In the genomic region with DNA sequence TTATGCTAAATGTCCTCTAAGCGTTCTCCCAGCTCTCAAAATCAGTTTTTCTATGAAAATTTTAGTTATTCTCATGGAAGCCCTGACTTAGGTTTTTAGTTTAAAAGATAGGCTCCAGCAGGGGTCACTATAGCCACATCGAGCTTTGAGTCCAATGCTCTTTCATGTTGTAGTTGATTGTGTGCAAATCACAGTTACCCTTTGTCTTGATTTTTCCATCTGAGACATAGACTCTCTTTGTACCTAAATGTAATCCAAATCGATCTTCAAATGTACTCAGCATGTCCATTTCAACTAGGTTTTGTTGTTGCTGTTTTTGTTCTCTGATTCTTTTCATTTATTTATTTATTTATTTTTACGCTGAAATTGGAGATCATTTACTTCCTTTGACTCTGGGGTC, we compare ENCODE assay signal across 9 cellular contexts. TPM values are rescaled to one million over a fixed set of nuclear protein-coding genes. Genes with fewer than 3 reads are reported as not detected.
DNase-seq lines count a peak whose midpoint lies in the region; ATAC-seq and TF ChIP-seq lines count a peak whose summit lies in the region.
"Had no signal": no experiment of that assay in that cellular context is flagged by ENCODE, and none has a peak within 500 bp of the region (broad histone marks: within the 10 kb centered on the region; RNA-seq: fewer than 3 reads in every experiment).

No MANE protein-coding gene starts in this region.

- DNase-seq in natural killer cell: no peak
- DNase-seq in natural killer cell treated with Interleukin-12 subunit alpha and Interleukin-12 subunit beta and Interleukin-15 and Interleukin-18, amount 100 ng/mL, for 72 hours (ENCODE audit: low spot score): no peak
- peak; percentile 69 for DNase-seq in NCI-H345 (lab: John Stamatoyannopoulos, UW)
- peak; percentile 14 to 30 for DNase-seq in activated CD4-positive, alpha-beta T cell treated with anti-CD3 and anti-CD28 coated beads, Interleukin-2, amount 50 U/mL, for 4 hours
- DNase-seq in fibroblast of gingiva (ENCODE audit: low read depth): peak; percentile 51
- peak; percentile 68 for DNase-seq in neuronal stem cell (ENCODE audit: low spot score)

- no peaks in the 10 kb centered on the region for H3K27me3 ChIP-seq in neuronal stem cell (ENCODE audit: control insufficient read depth in 3 of 3, insufficient read depth in 3 of 3, low read depth in 1 of 3, low read length in 3 of 3)

- H2AK5ac ChIP-seq in neuronal stem cell (ENCODE audit: low read depth, low read length): no peak overlapping the region

- H3K9me3 ChIP-seq in neuronal stem cell (replicated peaks in 1 of 2; ENCODE audit: control insufficient read depth in 2 of 2, insufficient read depth in 1 of 2, low read depth in 1 of 2, low read length in 2 of 2): no peaks in the 10 kb centered on the region

- ATAC-seq in natural killer cell (peak in 2 of 3 donors; percentile 36 to 71), HG02973 (IDR thresholded peaks at IDR 0.05; ENCODE audit: unreplicated experiment) (peak; percentile 74), HG03442 (IDR thresholded peaks at IDR 0.05; ENCODE audit: unreplicated experiment) (no peak)
- ATAC-seq in natural killer cell treated with Interleukin-12 subunit alpha and Interleukin-12 subunit beta and Interleukin-15 and Interleukin-18, amount 100 ng/mL, for 72 hours: no peak

- no peak overlapping the region for H3K27ac Mint-ChIP-seq in natural killer cell
- no peak overlapping the region for H3K27ac Mint-ChIP-seq in natural killer cell treated with Interleukin-12 subunit alpha and Interleukin-12 subunit beta and Interleukin-15 and Interleukin-18, amount 100 ng/mL, for 72 hours

- no peak overlapping the region for H2BK120ac ChIP-seq in neuronal stem cell (ENCODE audit: low read depth, low read length)

- no peak overlapping the region for H2BK15ac ChIP-seq in neuronal stem cell (ENCODE audit: low read length)

- no peak overlapping the region for H3K9ac ChIP-seq in neuronal stem cell (ENCODE audit: low read depth, low read length, poor library complexity)

- no peaks in the 10 kb centered on the region for H3K36me3 ChIP-seq in neuronal stem cell (replicated peaks in 1 of 2; ENCODE audit: control insufficient read depth in 2 of 2, insufficient read depth in 2 of 2, low read length in 2 of 2)

- no peak overlapping the region for H3K4me2 ChIP-seq in neuronal stem cell (ENCODE audit: insufficient read depth, low read length, poor library complexity, severe bottlenecking)

- intact Hi-C loops in natural killer cell (cut with micrococcal nuclease): loop anchor here (1.0 to 10.0 kb wide), 3 partner anchors 188 to 716 kb away; no protein-coding TSS in a partner anchor

- no peak overlapping the region for H2BK12ac ChIP-seq in neuronal stem cell (ENCODE audit: low read length)

- H3K4me1 Mint-ChIP-seq in natural killer cell: no peaks in the 10 kb centered on the region
- no peaks in the 10 kb centered on the region for H3K4me1 Mint-ChIP-seq in natural killer cell treated with Interleukin-12 subunit alpha and Interleukin-12 subunit beta and Interleukin-15 and Interleukin-18, amount 100 ng/mL, for 72 hours (ENCODE audit: low read depth in 2 of 2)

- H3K23ac ChIP-seq in neuronal stem cell (ENCODE audit: low read depth, low read length, poor library complexity): no peak overlapping the region

- TF ChIP-seq CTCF in natural killer cell (IDR thresholded peaks at IDR 0.05): peak; percentile 56

- no peak overlapping the region for H4K8ac ChIP-seq in neuronal stem cell (ENCODE audit: low read depth, low read length)

- no peaks in the 10 kb centered on the region for H3K79me1 ChIP-seq in neuronal stem cell (ENCODE audit: low read depth, low read length)

- no peak overlapping the region for H2AFZ ChIP-seq in neuronal stem cell (ENCODE audit: low read length)

- no peaks in the 10 kb centered on the region for H3K9me3 Mint-ChIP-seq in natural killer cell
- H3K9me3 Mint-ChIP-seq in natural killer cell treated with Interleukin-12 subunit alpha and Interleukin-12 subunit beta and Interleukin-15 and Interleukin-18, amount 100 ng/mL, for 72 hours: no peaks in the 10 kb centered on the region

- H3K4me3 Mint-ChIP-seq in natural killer cell: no peak overlapping the region
- no peak overlapping the region for H3K4me3 Mint-ChIP-seq in natural killer cell treated with Interleukin-12 subunit alpha and Interleukin-12 subunit beta and Interleukin-15 and Interleukin-18, amount 100 ng/mL, for 72 hours

- H3K27me3 Mint-ChIP-seq in natural killer cell (ENCODE audit: low read depth in 2 of 2): no peaks in the 10 kb centered on the region
- H3K27me3 Mint-ChIP-seq in natural killer cell treated with Interleukin-12 subunit alpha and Interleukin-12 subunit beta and Interleukin-15 and Interleukin-18, amount 100 ng/mL, for 72 hours: no peaks in the 10 kb centered on the region

- WGBS in neuronal stem cell (ENCODE audit: extremely low coverage in 2 of 2, insufficient read length in 2 of 2, insufficient replicate concordance in 1 of 2), 2 donors: no CpG with 5 or more reads among the region's 4 CpGs

- no peak overlapping the region for H4K91ac ChIP-seq in neuronal stem cell (ENCODE audit: low read depth, low read length, poor library complexity)

- H3K14ac ChIP-seq in neuronal stem cell (ENCODE audit: low read length): no peak overlapping the region

- H3K4me3 ChIP-seq in neuronal stem cell (ENCODE audit: low read length in 2 of 2): no peak overlapping the region
- H3K4me3 ChIP-seq: skin epidermis had no signal

- H3K4me1 ChIP-seq in neuronal stem cell (ENCODE audit: control insufficient read depth in 2 of 2, insufficient read depth in 1 of 2, low read depth in 1 of 2, low read length in 2 of 2): peaks cover 0 to 3% of the 10 kb centered on the region in 2 donors

- H3K36me3 Mint-ChIP-seq in natural killer cell: no peaks in the 10 kb centered on the region
- H3K36me3 Mint-ChIP-seq in natural killer cell treated with Interleukin-12 subunit alpha and Interleukin-12 subunit beta and Interleukin-15 and Interleukin-18, amount 100 ng/mL, for 72 hours: no peaks in the 10 kb centered on the region

- no peak overlapping the region for H2BK5ac ChIP-seq in neuronal stem cell (ENCODE audit: low read length)

- no peak overlapping the region for H3K18ac ChIP-seq in neuronal stem cell (ENCODE audit: low read length)

- no peak overlapping the region for H3K4ac ChIP-seq in neuronal stem cell (ENCODE audit: low read length)

- no peak overlapping the region for H3K27ac ChIP-seq in neuronal stem cell (replicated peaks; ENCODE audit: low read length)
- H3K27ac ChIP-seq: skin epidermis had no signal

RNA-seq across cellular contexts. Expression of a gene that starts 26.4 kb away (rescaled TPM):
- not detected for total RNA-seq in natural killer cell
- not detected for total RNA-seq in natural killer cell treated with Interleukin-12 subunit alpha and Interleukin-12 subunit beta and Interleukin-15 and Interleukin-18, amount 100 ng/mL, for 72 hours
- 0.07 TPM for polyA plus RNA-seq in neuronal stem cell (2013, experiment 1 of 2)
- polyA plus RNA-seq in neuronal stem cell (2013, experiment 2 of 2): 0.08 TPM

Comparison
In these comparisons a context has a peak if more than half of its experiments do, and no peak if none do; other contexts are left out.
1. ATAC-seq: peak in natural killer cell (2 of 3) and HG02973 (single experiment); none in natural killer cell treated with Interleukin-12 subunit alpha and Interleukin-12 subunit beta and Interleukin-15 and Interleukin-18, amount 100 ng/mL, for 72 hours (0 of 2) and HG03442 (single experiment).
2. DNase-seq: peak in NCI-H345 (single experiment), activated CD4-positive, alpha-beta T cell treated with anti-CD3 and anti-CD28 coated beads, Interleukin-2, amount 50 U/mL, for 4 hours (2 of 2), fibroblast of gingiva (single experiment) and neuronal stem cell (single experiment); none in natural killer cell (single experiment) and natural killer cell treated with Interleukin-12 subunit alpha and Interleukin-12 subunit beta and Interleukin-15 and Interleukin-18, amount 100 ng/mL, for 72 hours (single experiment).